ENCODE assay signal across 20 cellular contexts in genomic region chr16:13150181-13150885, GRCh38.
DNase-seq lines count a peak whose midpoint lies in the region; ATAC-seq lines count a peak whose summit lies in the region.
"Had no signal": no experiment of that assay in that cellular context is flagged by ENCODE, and none has a peak within 500 bp of the region (broad histone marks: within the 10 kb centered on the region; RNA-seq: fewer than 3 reads in every experiment).

No MANE protein-coding gene starts in this region.

- H3K27me3 ChIP-seq in mesendoderm (ENCODE audit: insufficient read depth, low read length, poor library complexity) (no peaks in the 10 kb centered on the region), neuronal stem cell (ENCODE audit: control insufficient read depth in 3 of 3, insufficient read depth in 3 of 3, low read depth in 1 of 3, low read length in 3 of 3) (no peaks in the 10 kb centered on the region)
- H3K27me3 ChIP-seq: BE2C had no signal

- no peak overlapping the region for H4K91ac ChIP-seq in neuronal stem cell (ENCODE audit: low read depth, low read length, poor library complexity)

- H2AK5ac ChIP-seq in mesendoderm (ENCODE audit: low read length): no peak overlapping the region
- H2AK5ac ChIP-seq in neuronal stem cell (ENCODE audit: low read depth, low read length): no peak overlapping the region

- ATAC-seq in activated CD8-positive, alpha-beta memory T cell treated with anti-CD3 and anti-CD28 coated beads, Interleukin-2, amount 10 ng/mL, durations not matched to agents 7 days and 5 days: no peak
- ATAC-seq: GM23338, HCT116 had no signal

- H3K27ac ChIP-seq in mesendoderm (ENCODE audit: low read depth, low read length): no peak overlapping the region
- no peak overlapping the region for H3K27ac ChIP-seq in neuronal stem cell (replicated peaks; ENCODE audit: low read length)
- H3K27ac ChIP-seq: PC-9 had no signal

- DNase-seq in NCI-H345 (lab: John Stamatoyannopoulos, UW) (peak; percentile 23), NCI-H345 treated with DMSO at 0.1 percent for 48 hours (lab: John Stamatoyannopoulos, UW; ENCODE audit: unreplicated experiment) (no peak), ELF-1 (ENCODE audit: low read depth, low spot score) (peak; percentile 4), NCI-H510A treated with DMSO at 0.1 percent for 48 hours (lab: John Stamatoyannopoulos, UW) (peak; percentile 69), mesendoderm (no peak), neuronal stem cell (ENCODE audit: low spot score) (no peak)
- DNase-seq in activated CD4-positive, alpha-beta memory T cell treated with anti-CD3 and anti-CD28 coated beads, Interleukin-2, amount 10 ng/mL, durations not matched to agents 7 days and 5 days: no peak
- DNase-seq in activated CD8-positive, alpha-beta memory T cell treated with anti-CD3 and anti-CD28 coated beads, Interleukin-2, amount 10 ng/mL, durations not matched to agents 7 days and 5 days: no peak
- DNase-seq: BE2C, GDM1, IMR-90, NCI-H1105, NCI-H146, NCI-H2081 treated with DMSO at 0.1 percent for 48 hours, NCI-H446, NCI-H69, PC-9, RPMI8226 had no signal

- H3K27ac Mint-ChIP-seq in activated CD4-positive, alpha-beta memory T cell treated with anti-CD3 and anti-CD28 coated beads, Interleukin-2, amount 10 ng/mL, durations not matched to agents 7 days and 5 days: no peak overlapping the region
- no peak overlapping the region for H3K27ac Mint-ChIP-seq in activated CD8-positive, alpha-beta memory T cell treated with anti-CD3 and anti-CD28 coated beads, Interleukin-2, amount 10 ng/mL, durations not matched to agents 7 days and 5 days
- H3K27ac Mint-ChIP-seq: GM23338 had no signal

- no peak overlapping the region for H4K8ac ChIP-seq in mesendoderm (ENCODE audit: low read depth, low read length)
- no peak overlapping the region for H4K8ac ChIP-seq in neuronal stem cell (ENCODE audit: low read depth, low read length)

- H3K9me3 Mint-ChIP-seq in activated CD4-positive, alpha-beta memory T cell treated with anti-CD3 and anti-CD28 coated beads, Interleukin-2, amount 10 ng/mL, durations not matched to agents 7 days and 5 days: peaks cover 7% of the 10 kb centered on the region
- peaks cover 9% of the 10 kb centered on the region for H3K9me3 Mint-ChIP-seq in activated CD8-positive, alpha-beta memory T cell treated with anti-CD3 and anti-CD28 coated beads, Interleukin-2, amount 10 ng/mL, durations not matched to agents 7 days and 5 days (ENCODE audit: low read depth)
- H3K9me3 Mint-ChIP-seq: GM23338 had no signal

- no peak overlapping the region for H3K4me3 ChIP-seq in mesendoderm (ENCODE audit: low read length)
- H3K4me3 ChIP-seq in neuronal stem cell (ENCODE audit: low read length in 2 of 2): no peak overlapping the region
- H3K4me3 ChIP-seq: GM23338, PC-9 had no signal

- no peak overlapping the region for H3K4ac ChIP-seq in mesendoderm (ENCODE audit: low read depth, low read length)
- H3K4ac ChIP-seq in neuronal stem cell (ENCODE audit: low read length): no peak overlapping the region

- H3K14ac ChIP-seq in neuronal stem cell (ENCODE audit: low read length): no peak overlapping the region

- H3K23ac ChIP-seq in mesendoderm (ENCODE audit: low read length) (peak overlapping the region; percentile 90), neuronal stem cell (ENCODE audit: low read depth, low read length, poor library complexity) (no peak overlapping the region)

- H2AFZ ChIP-seq in neuronal stem cell (ENCODE audit: low read length): no peak overlapping the region
- H2AFZ ChIP-seq: GM23338, PC-9 had no signal

- H3K79me1 ChIP-seq in mesendoderm (ENCODE audit: low read length) (peaks cover 11% of the 10 kb centered on the region), neuronal stem cell (ENCODE audit: low read depth, low read length) (no peaks in the 10 kb centered on the region)

- H3K36me3 Mint-ChIP-seq in activated CD4-positive, alpha-beta memory T cell treated with anti-CD3 and anti-CD28 coated beads, Interleukin-2, amount 10 ng/mL, durations not matched to agents 7 days and 5 days (ENCODE audit: low read depth): no peaks in the 10 kb centered on the region
- H3K36me3 Mint-ChIP-seq in activated CD8-positive, alpha-beta memory T cell treated with anti-CD3 and anti-CD28 coated beads, Interleukin-2, amount 10 ng/mL, durations not matched to agents 7 days and 5 days: no peaks in the 10 kb centered on the region

- no peak overlapping the region for H2BK5ac ChIP-seq in mesendoderm (ENCODE audit: low read length)
- H2BK5ac ChIP-seq in neuronal stem cell (ENCODE audit: low read length): no peak overlapping the region

- no peak overlapping the region for H3K56ac ChIP-seq in mesendoderm (ENCODE audit: low read length)

- CTCF ChIA-PET in activated CD4-positive, alpha-beta memory T cell treated with anti-CD3 and anti-CD28 coated beads, Interleukin-2, amount 10 ng/mL, durations not matched to agents 7 days and 5 days (lab: Charles Lee): no interaction called here
- CTCF ChIA-PET in activated CD8-positive, alpha-beta memory T cell treated with anti-CD3 and anti-CD28 coated beads, Interleukin-2, amount 10 ng/mL, durations not matched to agents 7 days and 5 days (lab: Charles Lee): no interaction called here

- no peaks in the 10 kb centered on the region for H3K9me3 ChIP-seq in neuronal stem cell (replicated peaks in 1 of 2; ENCODE audit: control insufficient read depth in 2 of 2, insufficient read depth in 1 of 2, low read depth in 1 of 2, low read length in 2 of 2)
- H3K9me3 ChIP-seq: BE2C had no signal

- no peak overlapping the region for H4K5ac ChIP-seq in mesendoderm (ENCODE audit: low read length)

- H3K9ac ChIP-seq in mesendoderm (ENCODE audit: low read length) (no peak overlapping the region), neuronal stem cell (ENCODE audit: low read depth, low read length, poor library complexity) (no peak overlapping the region)

- no peaks in the 10 kb centered on the region for H3K36me3 ChIP-seq in mesendoderm (ENCODE audit: control insufficient read depth, insufficient read depth, low read length)
- H3K36me3 ChIP-seq in neuronal stem cell (replicated peaks in 1 of 2; ENCODE audit: control insufficient read depth in 2 of 2, insufficient read depth in 2 of 2, low read length in 2 of 2): no peaks in the 10 kb centered on the region
- H3K36me3 ChIP-seq: BE2C had no signal

- POLR2A ChIA-PET in activated CD4-positive, alpha-beta memory T cell treated with anti-CD3 and anti-CD28 coated beads, Interleukin-2, amount 10 ng/mL, durations not matched to agents 7 days and 5 days (lab: Charles Lee): no interaction called here

- no peaks in the 10 kb centered on the region for H3K27me3 Mint-ChIP-seq in activated CD4-positive, alpha-beta memory T cell treated with anti-CD3 and anti-CD28 coated beads, Interleukin-2, amount 10 ng/mL, durations not matched to agents 7 days and 5 days
- H3K27me3 Mint-ChIP-seq in activated CD8-positive, alpha-beta memory T cell treated with anti-CD3 and anti-CD28 coated beads, Interleukin-2, amount 10 ng/mL, durations not matched to agents 7 days and 5 days: no peaks in the 10 kb centered on the region

- H3K4me3 Mint-ChIP-seq in activated CD4-positive, alpha-beta memory T cell treated with anti-CD3 and anti-CD28 coated beads, Interleukin-2, amount 10 ng/mL, durations not matched to agents 7 days and 5 days: no peak overlapping the region
- no peak overlapping the region for H3K4me3 Mint-ChIP-seq in activated CD8-positive, alpha-beta memory T cell treated with anti-CD3 and anti-CD28 coated beads, Interleukin-2, amount 10 ng/mL, durations not matched to agents 7 days and 5 days
- H3K4me3 Mint-ChIP-seq: GM23338 had no signal

- no CpG with 5 or more reads among the region's 4 CpGs for WGBS in mesendoderm (ENCODE audit: extremely low coverage, insufficient coverage, low lambda C conversion rate)
- no CpG with 5 or more reads among the region's 4 CpGs for WGBS in neuronal stem cell (ENCODE audit: extremely low coverage in 2 of 2, insufficient read length in 2 of 2, insufficient replicate concordance in 1 of 2), 2 donors

- H2BK15ac ChIP-seq in mesendoderm (replicated peaks; ENCODE audit: low read depth) (no peak overlapping the region), neuronal stem cell (ENCODE audit: low read length) (no peak overlapping the region)

- peaks cover 4% of the 10 kb centered on the region for H3K79me2 ChIP-seq in mesendoderm (ENCODE audit: control insufficient read depth, insufficient read depth, low read length)

- no peak overlapping the region for H2BK120ac ChIP-seq in mesendoderm (ENCODE audit: low read depth, low read length)
- no peak overlapping the region for H2BK120ac ChIP-seq in neuronal stem cell (ENCODE audit: low read depth, low read length)

- H3K4me2 ChIP-seq in mesendoderm (ENCODE audit: low read length): no peak overlapping the region
- no peak overlapping the region for H3K4me2 ChIP-seq in neuronal stem cell (ENCODE audit: insufficient read depth, low read length, poor library complexity, severe bottlenecking)
- H3K4me2 ChIP-seq: GM23338, PC-9 had no signal

- H3K4me1 ChIP-seq in mesendoderm (ENCODE audit: control insufficient read depth, low read depth, low read length) (peaks cover 11% of the 10 kb centered on the region), neuronal stem cell (ENCODE audit: control insufficient read depth in 2 of 2, insufficient read depth in 1 of 2, low read depth in 1 of 2, low read length in 2 of 2) (peaks cover 0 to 2% of the 10 kb centered on the region in 2 donors)
- H3K4me1 ChIP-seq: BE2C had no signal

- H2BK12ac ChIP-seq in neuronal stem cell (ENCODE audit: low read length): no peak overlapping the region

- H3K18ac ChIP-seq in mesendoderm (ENCODE audit: low read length) (no peak overlapping the region), neuronal stem cell (ENCODE audit: low read length) (no peak overlapping the region)

- H3K4me1 Mint-ChIP-seq in activated CD4-positive, alpha-beta memory T cell treated with anti-CD3 and anti-CD28 coated beads, Interleukin-2, amount 10 ng/mL, durations not matched to agents 7 days and 5 days: no peaks in the 10 kb centered on the region
- H3K4me1 Mint-ChIP-seq in activated CD8-positive, alpha-beta memory T cell treated with anti-CD3 and anti-CD28 coated beads, Interleukin-2, amount 10 ng/mL, durations not matched to agents 7 days and 5 days: no peaks in the 10 kb centered on the region

Comparison
In these comparisons a context has a peak if more than half of its experiments do, and no peak if none do; other contexts are left out.
1. DNase-seq: peak in NCI-H345 (single experiment), ELF-1 (single experiment) and NCI-H510A treated with DMSO at 0.1 percent for 48 hours (single experiment); none in NCI-H345 treated with DMSO at 0.1 percent for 48 hours (single experiment), mesendoderm (single experiment), activated CD4-positive, alpha-beta memory T cell treated with anti-CD3 and anti-CD28 coated beads, Interleukin-2, amount 10 ng/mL, durations not matched to agents 7 days and 5 days (single experiment), neuronal stem cell (single experiment) and activated CD8-positive, alpha-beta memory T cell treated with anti-CD3 and anti-CD28 coated beads, Interleukin-2, amount 10 ng/mL, durations not matched to agents 7 days and 5 days (single experiment).